In the genomic region with DNA sequence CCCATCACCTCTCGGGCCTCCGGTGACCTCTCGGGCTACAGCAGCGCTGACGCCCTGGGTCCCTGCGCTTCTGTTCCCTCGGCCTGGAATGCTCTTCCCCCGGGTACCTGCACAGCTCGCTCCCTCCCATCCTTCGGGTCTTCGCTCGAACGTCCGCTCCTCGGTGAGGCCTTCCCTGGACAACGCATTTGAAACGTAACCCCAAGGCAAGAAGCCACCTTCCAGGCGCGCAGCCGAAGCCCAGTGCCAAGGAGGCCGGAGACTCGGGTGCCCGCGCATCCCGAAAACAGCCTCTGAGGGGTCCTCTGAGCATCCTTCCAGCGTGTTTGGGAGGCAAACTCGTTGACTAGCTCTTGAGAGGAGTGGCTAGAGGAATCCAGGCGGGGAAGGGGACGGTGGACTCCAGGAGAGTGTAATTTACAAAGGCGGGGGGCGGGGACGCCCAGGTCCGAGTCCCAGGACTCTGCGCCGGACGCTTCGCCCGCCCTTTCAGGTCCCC, we compare ENCODE assay signal across 10 cellular contexts.
A peak's percentile ranks its signal among the peaks of the same experiment; 100 is the strongest.
DNase-seq lines count a peak whose midpoint lies in the region; ATAC-seq lines count a peak whose summit lies in the region.
"Had no signal": no experiment of that assay in that cellular context is flagged by ENCODE, and none has a peak within 500 bp of the region (broad histone marks: within the 10 kb centered on the region; RNA-seq: fewer than 3 reads in every experiment).

No MANE protein-coding gene starts in this region.

- H3K27me3 ChIP-seq in iPS-20b (ENCODE audit: insufficient read depth, low read length): peaks cover 87% of the 10 kb centered on the region

- H3K9me3 ChIP-seq in iPS-20b (ENCODE audit: insufficient read depth, low read depth, low read length): no peaks in the 10 kb centered on the region

- intact Hi-C loops in head of caudate nucleus (cut with DNase I): no loop called here

- H3K4me3 Mint-ChIP-seq in activated naive CD8-positive, alpha-beta T cell treated with anti-CD3 and anti-CD28 coated beads, Interleukin-2, amount 50 U/mL, for 24 hours: peak overlapping the region; percentile 77
- H3K4me3 Mint-ChIP-seq in stimulated activated naive CD8-positive, alpha-beta T cell treated with anti-CD3 and anti-CD28 coated beads, Interleukin-15, Interleukin-2, amounts not matched to agents 100 ng/mL and 50 ng/mL, for 24 hours: peak overlapping the region; percentile 82

- DNase-seq in NCI-H2171 treated with DMSO at 0.1 percent for 48 hours (lab: John Stamatoyannopoulos, UW): peak; percentile 23
- no peak for DNase-seq in NCI-H2171 (lab: John Stamatoyannopoulos, UW)
- peak; percentile 14 for DNase-seq in activated naive CD8-positive, alpha-beta T cell treated with anti-CD3 and anti-CD28 coated beads, Interleukin-2, amount 50 U/mL, for 24 hours
- no peak for DNase-seq in AML-193 (lab: John Stamatoyannopoulos, UW)
- no peak for DNase-seq in head of caudate nucleus
- DNase-seq in NCI-H187 (lab: John Stamatoyannopoulos, UW): no peak

- H3K4me3 ChIP-seq in iPS-20b (ENCODE audit: low read length): peak overlapping the region; percentile 84
- H3K4me3 ChIP-seq: SJSA1 had no signal

- H3K9me3 Mint-ChIP-seq in activated naive CD8-positive, alpha-beta T cell treated with anti-CD3 and anti-CD28 coated beads, Interleukin-2, amount 50 U/mL, for 24 hours: no peaks in the 10 kb centered on the region
- H3K9me3 Mint-ChIP-seq in stimulated activated naive CD8-positive, alpha-beta T cell treated with anti-CD3 and anti-CD28 coated beads, Interleukin-15, Interleukin-2, amounts not matched to agents 100 ng/mL and 50 ng/mL, for 24 hours: no peaks in the 10 kb centered on the region

- H3K27ac ChIP-seq in iPS-20b (ENCODE audit: low read length): no peak overlapping the region
- H3K27ac ChIP-seq: C4-2B, SJSA1 had no signal

- no peaks in the 10 kb centered on the region for H3K36me3 ChIP-seq in iPS-20b (ENCODE audit: insufficient read depth, low read depth, low read length)
- H3K36me3 ChIP-seq: SJSA1 had no signal

- peak overlapping the region; percentile 49 for H3K27ac Mint-ChIP-seq in activated naive CD8-positive, alpha-beta T cell treated with anti-CD3 and anti-CD28 coated beads, Interleukin-2, amount 50 U/mL, for 24 hours
- peak overlapping the region; percentile 83 for H3K27ac Mint-ChIP-seq in stimulated activated naive CD8-positive, alpha-beta T cell treated with anti-CD3 and anti-CD28 coated beads, Interleukin-15, Interleukin-2, amounts not matched to agents 100 ng/mL and 50 ng/mL, for 24 hours

- H3K4me1 ChIP-seq in iPS-20b (ENCODE audit: insufficient read depth, low read length): peaks cover 8% of the 10 kb centered on the region; the same call in 1 of the 2 replicates
- H3K4me1 ChIP-seq: SJSA1 had no signal

- H3K27me3 Mint-ChIP-seq in activated naive CD8-positive, alpha-beta T cell treated with anti-CD3 and anti-CD28 coated beads, Interleukin-2, amount 50 U/mL, for 24 hours: peaks cover 35% of the 10 kb centered on the region
- H3K27me3 Mint-ChIP-seq in stimulated activated naive CD8-positive, alpha-beta T cell treated with anti-CD3 and anti-CD28 coated beads, Interleukin-15, Interleukin-2, amounts not matched to agents 100 ng/mL and 50 ng/mL, for 24 hours: peaks cover 46% of the 10 kb centered on the region

- H3K36me3 Mint-ChIP-seq in activated naive CD8-positive, alpha-beta T cell treated with anti-CD3 and anti-CD28 coated beads, Interleukin-2, amount 50 U/mL, for 24 hours (ENCODE audit: low read depth): no peaks in the 10 kb centered on the region
- peaks cover 4% of the 10 kb centered on the region for H3K36me3 Mint-ChIP-seq in stimulated activated naive CD8-positive, alpha-beta T cell treated with anti-CD3 and anti-CD28 coated beads, Interleukin-15, Interleukin-2, amounts not matched to agents 100 ng/mL and 50 ng/mL, for 24 hours (ENCODE audit: low read depth)

- peaks cover 25% of the 10 kb centered on the region for H3K4me1 Mint-ChIP-seq in activated naive CD8-positive, alpha-beta T cell treated with anti-CD3 and anti-CD28 coated beads, Interleukin-2, amount 50 U/mL, for 24 hours
- H3K4me1 Mint-ChIP-seq in stimulated activated naive CD8-positive, alpha-beta T cell treated with anti-CD3 and anti-CD28 coated beads, Interleukin-15, Interleukin-2, amounts not matched to agents 100 ng/mL and 50 ng/mL, for 24 hours (ENCODE audit: low read depth): peaks cover 29% of the 10 kb centered on the region

- peak overlapping the region; percentile 57 for H3K9ac ChIP-seq in iPS-20b (ENCODE audit: low read depth, low read length)

- no peak for ATAC-seq in activated naive CD8-positive, alpha-beta T cell treated with anti-CD3 and anti-CD28 coated beads, Interleukin-2, amount 50 U/mL, for 24 hours

Comparison
In these comparisons a context has a peak if more than half of its experiments do, and no peak if none do; other contexts are left out.
1. DNase-seq: peak in NCI-H2171 treated with DMSO at 0.1 percent for 48 hours (single experiment) and activated naive CD8-positive, alpha-beta T cell treated with anti-CD3 and anti-CD28 coated beads, Interleukin-2, amount 50 U/mL, for 24 hours (single experiment); none in NCI-H2171 (single experiment), AML-193 (0 of 2), head of caudate nucleus (0 of 42) and NCI-H187 (0 of 2).